ENCODE assay signal across 1 cellular context in the genomic region with DNA sequence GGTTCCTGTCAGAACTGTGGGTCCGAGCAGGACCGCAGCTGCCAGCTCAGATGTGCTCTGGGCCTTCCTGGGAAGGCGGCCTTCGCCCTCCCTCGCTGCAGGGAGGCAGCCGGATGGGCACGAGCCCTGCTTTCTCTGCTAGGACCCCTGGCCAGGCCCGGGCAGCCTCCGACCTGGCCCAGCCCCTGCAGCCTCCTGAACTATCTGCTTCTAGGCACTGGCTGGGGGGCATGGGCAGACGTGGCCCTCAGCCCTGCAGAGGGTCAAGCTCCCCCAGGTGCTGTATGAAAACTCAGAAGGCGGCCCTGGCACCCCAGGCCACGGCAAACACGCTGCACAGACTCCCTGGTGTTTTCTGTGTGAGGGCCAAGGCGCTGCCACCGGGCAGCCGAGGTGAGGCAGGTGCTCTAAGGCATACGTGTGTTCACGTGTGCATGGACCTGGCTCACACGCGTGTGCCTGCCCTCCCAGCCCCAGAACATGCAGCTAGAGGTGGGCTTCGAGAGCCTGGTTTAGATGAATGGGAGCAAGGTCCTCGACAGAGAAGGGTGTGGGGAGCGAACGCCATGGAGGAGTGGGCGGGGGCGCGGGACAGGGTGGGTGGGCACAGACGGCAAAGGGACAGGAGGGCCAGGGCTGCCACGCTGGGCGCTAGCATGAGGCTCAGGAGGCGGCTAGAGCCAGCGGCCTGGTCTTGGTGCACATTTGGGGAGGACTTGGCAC.
TF ChIP-seq lines count a peak whose summit lies in the region.

No MANE protein-coding gene starts in this region.

TF ChIP-seq in H1, 55 proteins besides CTCF, POLR2A, EP300 and RAD21:
- TF ChIP-seq PHF8 (conservative IDR thresholded peaks at IDR 0.05; ENCODE audit: low read depth, low read length) = no peak
- no peak for TF ChIP-seq SP4 (IDR thresholded peaks at IDR 0.05; ENCODE audit: low read length)
- TF ChIP-seq BCL11A (IDR thresholded peaks at IDR 0.05; ENCODE audit: low read depth in 2 of 2, low read length in 2 of 2) = no peak
- no peak for TF ChIP-seq KDM5A (IDR thresholded peaks at IDR 0.05; ENCODE audit: low read length)
- no peak for TF ChIP-seq JUND (IDR thresholded peaks at IDR 0.05; ENCODE audit: low read length)
- no peak for TF ChIP-seq HDAC6 (IDR thresholded peaks at IDR 0.05; ENCODE audit: low read depth, low read length)
- TF ChIP-seq, protein P1, sequence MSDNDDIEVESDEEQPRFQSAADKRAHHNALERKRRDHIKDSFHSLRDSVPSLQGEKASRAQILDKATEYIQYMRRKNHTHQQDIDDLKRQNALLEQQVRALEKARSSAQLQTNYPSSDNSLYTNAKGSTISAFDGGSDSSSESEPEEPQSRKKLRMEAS (IDR thresholded peaks at IDR 0.05) = no peak
